In the genomic region with DNA sequence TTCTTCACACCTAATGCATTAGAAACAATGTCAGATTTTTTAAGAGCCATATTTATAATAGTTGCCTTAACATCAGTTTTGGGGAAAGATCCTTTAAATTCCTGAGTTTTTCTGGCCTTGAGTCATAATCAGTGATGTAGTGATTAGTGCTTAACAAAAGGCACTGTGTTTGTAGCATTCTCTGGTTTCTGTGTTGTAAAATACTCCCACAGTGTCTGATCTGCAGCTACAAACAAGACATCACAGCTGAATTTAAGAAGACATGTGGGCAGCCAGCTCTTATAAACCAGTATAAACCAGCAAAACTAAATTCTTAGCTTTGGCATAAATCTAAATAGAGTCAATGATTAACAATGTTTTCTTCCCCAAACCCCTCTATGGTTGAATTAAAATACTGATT, we compare ENCODE assay signal across 1 cellular context.
TF ChIP-seq lines count a peak whose summit lies in the region.

No MANE protein-coding gene starts in this region.

TF ChIP-seq in GM23338, 12 proteins besides CTCF, POLR2A, EP300 and RAD21 (continued from another document):
- TF ChIP-seq REST (IDR thresholded peaks at IDR 0.05; ENCODE audit: unreplicated experiment) (no peak), EZH2 (IDR thresholded peaks at IDR 0.05; ENCODE audit: low read depth, unreplicated experiment) (no peak), EZH2phosphoT487 (IDR thresholded peaks at IDR 0.05; ENCODE audit: unreplicated experiment) (no peak), POLR2AphosphoS5 (IDR thresholded peaks at IDR 0.05; ENCODE audit: low read depth) (no peak)
- TF ChIP-seq, protein P1, sequence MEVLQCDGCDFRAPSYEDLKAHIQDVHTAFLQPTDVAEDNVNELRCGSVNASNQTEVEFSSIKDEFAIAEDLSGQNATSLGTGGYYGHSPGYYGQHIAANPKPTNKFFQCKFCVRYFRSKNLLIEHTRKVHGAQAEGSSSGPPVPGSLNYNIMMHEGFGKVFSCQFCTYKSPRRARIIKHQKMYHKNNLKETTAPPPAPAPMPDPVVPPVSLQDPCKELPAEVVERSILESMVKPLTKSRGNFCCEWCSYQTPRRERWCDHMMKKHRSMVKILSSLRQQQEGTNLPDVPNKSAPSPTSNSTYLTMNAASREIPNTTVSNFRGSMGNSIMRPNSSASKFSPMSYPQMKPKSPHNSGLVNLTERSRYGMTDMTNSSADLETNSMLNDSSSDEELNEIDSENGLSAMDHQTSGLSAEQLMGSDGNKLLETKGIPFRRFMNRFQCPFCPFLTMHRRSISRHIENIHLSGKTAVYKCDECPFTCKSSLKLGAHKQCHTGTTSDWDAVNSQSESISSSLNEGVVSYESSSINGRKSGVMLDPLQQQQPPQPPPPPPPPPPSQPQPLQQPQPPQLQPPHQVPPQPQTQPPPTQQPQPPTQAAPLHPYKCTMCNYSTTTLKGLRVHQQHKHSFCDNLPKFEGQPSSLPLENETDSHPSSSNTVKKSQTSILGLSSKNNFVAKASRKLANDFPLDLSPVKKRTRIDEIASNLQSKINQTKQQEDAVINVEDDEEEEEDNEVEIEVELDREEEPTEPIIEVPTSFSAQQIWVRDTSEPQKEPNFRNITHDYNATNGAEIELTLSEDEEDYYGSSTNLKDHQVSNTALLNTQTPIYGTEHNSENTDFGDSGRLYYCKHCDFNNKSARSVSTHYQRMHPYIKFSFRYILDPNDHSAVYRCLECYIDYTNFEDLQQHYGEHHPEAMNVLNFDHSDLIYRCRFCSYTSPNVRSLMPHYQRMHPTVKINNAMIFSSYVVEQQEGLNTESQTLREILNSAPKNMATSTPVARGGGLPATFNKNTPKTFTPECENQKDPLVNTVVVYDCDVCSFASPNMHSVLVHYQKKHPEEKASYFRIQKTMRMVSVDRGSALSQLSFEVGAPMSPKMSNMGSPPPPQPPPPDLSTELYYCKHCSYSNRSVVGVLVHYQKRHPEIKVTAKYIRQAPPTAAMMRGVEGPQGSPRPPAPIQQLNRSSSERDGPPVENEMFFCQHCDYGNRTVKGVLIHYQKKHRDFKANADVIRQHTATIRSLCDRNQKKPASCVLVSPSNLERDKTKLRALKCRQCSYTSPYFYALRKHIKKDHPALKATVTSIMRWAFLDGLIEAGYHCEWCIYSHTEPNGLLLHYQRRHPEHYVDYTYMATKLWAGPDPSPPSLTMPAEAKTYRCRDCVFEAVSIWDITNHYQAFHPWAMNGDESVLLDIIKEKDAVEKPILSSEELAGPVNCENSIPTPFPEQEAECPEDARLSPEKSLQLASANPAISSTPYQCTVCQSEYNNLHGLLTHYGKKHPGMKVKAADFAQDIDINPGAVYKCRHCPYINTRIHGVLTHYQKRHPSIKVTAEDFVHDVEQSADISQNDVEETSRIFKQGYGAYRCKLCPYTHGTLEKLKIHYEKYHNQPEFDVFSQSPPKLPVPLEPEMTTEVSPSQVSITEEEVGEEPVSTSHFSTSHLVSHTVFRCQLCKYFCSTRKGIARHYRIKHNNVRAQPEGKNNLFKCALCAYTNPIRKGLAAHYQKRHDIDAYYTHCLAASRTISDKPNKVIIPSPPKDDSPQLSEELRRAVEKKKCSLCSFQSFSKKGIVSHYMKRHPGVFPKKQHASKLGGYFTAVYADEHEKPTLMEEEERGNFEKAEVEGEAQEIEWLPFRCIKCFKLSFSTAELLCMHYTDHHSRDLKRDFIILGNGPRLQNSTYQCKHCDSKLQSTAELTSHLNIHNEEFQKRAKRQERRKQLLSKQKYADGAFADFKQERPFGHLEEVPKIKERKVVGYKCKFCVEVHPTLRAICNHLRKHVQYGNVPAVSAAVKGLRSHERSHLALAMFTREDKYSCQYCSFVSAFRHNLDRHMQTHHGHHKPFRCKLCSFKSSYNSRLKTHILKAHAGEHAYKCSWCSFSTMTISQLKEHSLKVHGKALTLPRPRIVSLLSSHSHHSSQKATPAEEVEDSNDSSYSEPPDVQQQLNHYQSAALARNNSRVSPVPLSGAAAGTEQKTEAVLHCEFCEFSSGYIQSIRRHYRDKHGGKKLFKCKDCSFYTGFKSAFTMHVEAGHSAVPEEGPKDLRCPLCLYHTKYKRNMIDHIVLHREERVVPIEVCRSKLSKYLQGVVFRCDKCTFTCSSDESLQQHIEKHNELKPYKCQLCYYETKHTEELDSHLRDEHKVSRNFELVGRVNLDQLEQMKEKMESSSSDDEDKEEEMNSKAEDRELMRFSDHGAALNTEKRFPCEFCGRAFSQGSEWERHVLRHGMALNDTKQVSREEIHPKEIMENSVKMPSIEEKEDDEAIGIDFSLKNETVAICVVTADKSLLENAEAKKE (CRISPR knock-in tag; IDR thresholded peaks at IDR 0.05): no peak
